ENCODE assay signal across 8 cellular contexts in the genomic region with DNA sequence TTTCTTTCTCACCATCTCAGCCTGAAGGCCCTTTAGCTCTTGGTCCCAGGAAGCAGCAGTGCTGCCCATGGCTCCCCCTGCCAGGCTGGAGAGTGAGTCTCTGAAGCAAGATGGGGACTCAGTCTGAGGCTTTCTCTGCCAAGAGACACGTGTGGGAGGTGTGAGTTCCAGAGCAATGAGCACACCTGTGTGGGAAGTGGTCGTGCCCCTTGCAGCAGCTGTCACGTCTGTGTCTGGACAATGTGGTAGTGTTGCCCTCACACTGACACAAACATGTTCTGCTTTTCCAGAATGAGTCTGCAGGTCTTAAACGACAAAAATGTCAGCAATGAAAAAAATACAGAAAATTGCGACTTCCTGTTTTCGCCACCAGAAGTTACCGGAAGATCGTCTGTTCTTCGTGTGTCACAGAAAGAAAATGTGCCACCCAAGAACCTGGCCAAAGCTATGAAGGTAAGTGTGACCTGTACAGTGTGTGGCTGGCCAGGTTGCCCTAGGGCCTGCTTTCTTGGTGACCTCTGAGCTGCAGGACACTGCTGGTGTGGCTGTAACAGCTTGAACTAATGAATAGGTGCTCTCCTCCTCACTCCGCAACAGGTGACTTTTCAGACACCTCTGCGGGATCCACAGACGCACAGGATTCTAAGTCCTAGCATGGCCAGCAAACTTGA. TPM values are rescaled to one million over a fixed set of nuclear protein-coding genes. Genes with fewer than 3 reads are reported as not detected.
DNase-seq lines count a peak whose midpoint lies in the region; ATAC-seq and TF ChIP-seq lines count a peak whose summit lies in the region.

No MANE protein-coding gene starts in this region.

- H3K27ac ChIP-seq in CD4-positive, alpha-beta memory T cell (ENCODE audit: low read depth, low read length) = peak overlapping the region; percentile 66

- no peak for ATAC-seq in GM18909 (IDR thresholded peaks at IDR 0.05; ENCODE audit: poor library complexity, unreplicated experiment)
- no peak for ATAC-seq in GM21717 (IDR thresholded peaks at IDR 0.05; ENCODE audit: unreplicated experiment)

- H3K4me1 ChIP-seq in CD4-positive, alpha-beta memory T cell (ENCODE audit: insufficient read depth, low read length) = peaks cover 69% of the 10 kb centered on the region

- H3K27me3 ChIP-seq in CD4-positive, alpha-beta memory T cell (ENCODE audit: insufficient read depth, low read length) = no peaks in the 10 kb centered on the region

- DNase-seq in CD4-positive, alpha-beta memory T cell = peak; percentile 64 to 76 (median 71)
- DNase-seq in NOMO-1 treated with DMSO at 0.1 percent for 48 hours (lab: John Stamatoyannopoulos, UW; ENCODE audit: unreplicated experiment) = peak; percentile 84
- DNase-seq in activated naive CD4-positive, alpha-beta T cell treated with anti-CD3 and anti-CD28 coated beads, Interleukin-2, amount 10 ng/mL, durations not matched to agents 7 days and 5 days = peak; percentile 55
- no peak for DNase-seq in kidney tubule cell (ENCODE audit: low spot score)
- no peak for DNase-seq in NCI-H1417 treated with DMSO at 0.1 percent for 48 hours (lab: John Stamatoyannopoulos, UW)

- CTCF ChIA-PET in CD4-positive, alpha-beta memory T cell (lab: Charles Lee; ENCODE audit: partially characterized antibody) = interaction anchor here (0.7 to 18.0 kb wide), 5 partner anchors 11 to 370 kb away, joined by 3 to 591 read pairs (median 7); partner anchors contain the start of gene SLBP
- CTCF ChIA-PET in activated naive CD4-positive, alpha-beta T cell treated with anti-CD3 and anti-CD28 coated beads, Interleukin-2, amount 10 ng/mL, durations not matched to agents 7 days and 5 days (lab: Charles Lee) = interaction anchor here (0.8 to 9.4 kb wide), 2 partner anchors 28 to 176 kb away, joined by 4 to 96 read pairs; no protein-coding TSS in a partner anchor

- no peaks in the 10 kb centered on the region for H3K9me3 ChIP-seq in CD4-positive, alpha-beta memory T cell (ENCODE audit: control insufficient read depth in 1 of 2, low read length in 2 of 2)

- H3K4me1 Mint-ChIP-seq in CD4-positive, alpha-beta memory T cell = peaks cover 39 to 79% (median 54%) of the 10 kb centered on the region in 4 donors
- H3K4me1 Mint-ChIP-seq in activated naive CD4-positive, alpha-beta T cell treated with anti-CD3 and anti-CD28 coated beads, Interleukin-2, amount 10 ng/mL, durations not matched to agents 7 days and 5 days = peaks cover 70% of the 10 kb centered on the region
- H3K4me1 Mint-ChIP-seq in nephron = peaks cover 25% of the 10 kb centered on the region

- H3K9me3 Mint-ChIP-seq in CD4-positive, alpha-beta memory T cell = peaks cover 0 to 6% (median 0%) of the 10 kb centered on the region in 8 donors
- H3K9me3 Mint-ChIP-seq in activated naive CD4-positive, alpha-beta T cell treated with anti-CD3 and anti-CD28 coated beads, Interleukin-2, amount 10 ng/mL, durations not matched to agents 7 days and 5 days = no peaks in the 10 kb centered on the region
- H3K9me3 Mint-ChIP-seq in nephron = no peaks in the 10 kb centered on the region

- peaks cover 22 to 34% of the 10 kb centered on the region in 2 donors for H3K36me3 Mint-ChIP-seq in CD4-positive, alpha-beta memory T cell
- H3K36me3 Mint-ChIP-seq in activated naive CD4-positive, alpha-beta T cell treated with anti-CD3 and anti-CD28 coated beads, Interleukin-2, amount 10 ng/mL, durations not matched to agents 7 days and 5 days = peaks cover 55% of the 10 kb centered on the region
- peaks cover 16% of the 10 kb centered on the region for H3K36me3 Mint-ChIP-seq in nephron (ENCODE audit: low read depth)

- peak overlapping the region; percentile 95 to 99 (median 98) for H3K27ac Mint-ChIP-seq in CD4-positive, alpha-beta memory T cell
- H3K27ac Mint-ChIP-seq in activated naive CD4-positive, alpha-beta T cell treated with anti-CD3 and anti-CD28 coated beads, Interleukin-2, amount 10 ng/mL, durations not matched to agents 7 days and 5 days = peak overlapping the region; percentile 100
- H3K27ac Mint-ChIP-seq in nephron = no peak overlapping the region

- intact Hi-C loops in CD4-positive, alpha-beta memory T cell (cut with micrococcal nuclease) = loop anchor here (10.0 kb wide), 1 partner anchor 692 kb away; the partner anchor contains the start of genes CFAP99 and ZFYVE28

- H3K36me3 ChIP-seq in CD4-positive, alpha-beta memory T cell (ENCODE audit: insufficient read depth, low read length) = peaks cover 21% of the 10 kb centered on the region

- H3K27me3 Mint-ChIP-seq in CD4-positive, alpha-beta memory T cell = no peaks in the 10 kb centered on the region
- no peaks in the 10 kb centered on the region for H3K27me3 Mint-ChIP-seq in activated naive CD4-positive, alpha-beta T cell treated with anti-CD3 and anti-CD28 coated beads, Interleukin-2, amount 10 ng/mL, durations not matched to agents 7 days and 5 days
- H3K27me3 Mint-ChIP-seq in nephron (ENCODE audit: low read depth) = no peaks in the 10 kb centered on the region

- POLR2A ChIA-PET in CD4-positive, alpha-beta memory T cell (lab: Charles Lee; ENCODE audit: partially characterized antibody) = interaction anchor here (0.6 to 8.8 kb wide), 13 partner anchors 10 to 696 kb away, joined by 3 to 196 read pairs (median 4); partner anchors contain the start of genes CFAP99, FAM53A, LETM1 and MAEA

- H3K4me3 ChIP-seq in CD4-positive, alpha-beta memory T cell (ENCODE audit: low read length in 2 of 2) = peak overlapping the region; percentile 52 to 69

- peak overlapping the region; percentile 87 to 94 (median 90) for H3K4me3 Mint-ChIP-seq in CD4-positive, alpha-beta memory T cell
- peak overlapping the region; percentile 91 for H3K4me3 Mint-ChIP-seq in activated naive CD4-positive, alpha-beta T cell treated with anti-CD3 and anti-CD28 coated beads, Interleukin-2, amount 10 ng/mL, durations not matched to agents 7 days and 5 days
- peak overlapping the region; percentile 91 to 92 (median 91) for H3K4me3 Mint-ChIP-seq in nephron

- no peak for TF ChIP-seq CTCF in nephron (IDR thresholded peaks at IDR 0.05; ENCODE audit: unreplicated experiment in 3 of 3)

RNA-seq across cellular contexts. Expression of gene TACC3, which starts 1.9 kb away (rescaled TPM):
- 100 to 1,000 TPM; 134 to 136 TPM for total RNA-seq in CD4-positive, alpha-beta memory T cell
- polyA plus RNA-seq in CD4-positive, alpha-beta memory T cell = 10 to 100 TPM; 37.3 to 61.8 TPM

RNA-seq across cellular contexts. Expression of gene TMEM129, which starts 2.1 kb away (rescaled TPM):
- total RNA-seq in CD4-positive, alpha-beta memory T cell = 10 to 100 TPM; 40.6 to 42.1 TPM
- 10 to 100 TPM; 36.8 to 40.3 TPM for polyA plus RNA-seq in CD4-positive, alpha-beta memory T cell

RNA-seq across cellular contexts. Expression of gene SLBP, which starts 11.1 kb away (rescaled TPM):
- 10 to 100 TPM; 41.8 to 47.4 TPM for total RNA-seq in CD4-positive, alpha-beta memory T cell
- 10 to 100 TPM; 68.6 to 71.6 TPM for polyA plus RNA-seq in CD4-positive, alpha-beta memory T cell

RNA-seq across cellular contexts. Expression of gene FAM53A, which starts 39.2 kb away (rescaled TPM):
- total RNA-seq in CD4-positive, alpha-beta memory T cell = 1 to 10 TPM in 1 of 2 experiments, under 1 TPM in 1; 0.89 to 2.2 TPM
- polyA plus RNA-seq in CD4-positive, alpha-beta memory T cell = 1 to 10 TPM; 1.1 to 2.8 TPM

Comparison
In these comparisons a context has a peak if more than half of its experiments do, and no peak if none do; other contexts are left out.
1. DNase-seq: peak in CD4-positive, alpha-beta memory T cell (5 of 5), NOMO-1 treated with DMSO at 0.1 percent for 48 hours (single experiment) and activated naive CD4-positive, alpha-beta T cell treated with anti-CD3 and anti-CD28 coated beads, Interleukin-2, amount 10 ng/mL, durations not matched to agents 7 days and 5 days (single experiment); none in kidney tubule cell (single experiment) and NCI-H1417 treated with DMSO at 0.1 percent for 48 hours (single experiment).
2. H3K27ac Mint-ChIP-seq: peak in CD4-positive, alpha-beta memory T cell (7 of 7) and activated naive CD4-positive, alpha-beta T cell treated with anti-CD3 and anti-CD28 coated beads, Interleukin-2, amount 10 ng/mL, durations not matched to agents 7 days and 5 days (single experiment); none in nephron (0 of 3).
3. Peak in every context shown above with its lines, with median percentiles within 50 percentile points of each other: H3K4me3 Mint-ChIP-seq.